In the genomic region with DNA sequence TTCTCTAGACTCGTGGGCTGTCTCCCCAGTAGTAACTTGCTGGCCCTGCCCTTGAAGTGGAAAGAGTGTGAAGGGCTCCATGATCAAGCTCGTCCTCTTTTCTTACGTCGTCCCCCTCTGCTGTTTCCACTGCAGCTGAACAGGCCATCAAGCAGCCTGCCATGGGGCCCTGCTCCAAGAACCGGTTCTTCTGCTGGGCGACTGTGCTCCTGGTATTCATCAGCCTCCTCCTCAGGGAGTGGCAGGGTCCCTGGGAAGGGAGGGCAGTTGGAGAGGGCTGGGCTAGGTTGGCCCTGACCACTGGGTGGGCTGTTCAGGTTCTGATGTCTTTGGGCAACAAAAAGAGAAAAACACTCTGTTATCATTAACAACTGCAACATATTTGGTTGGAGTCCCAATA, we compare ENCODE assay signal across 16 cellular contexts.
DNase-seq lines count a peak whose midpoint lies in the region; ATAC-seq and TF ChIP-seq lines count a peak whose summit lies in the region.
"Had no signal": no experiment of that assay in that cellular context is flagged by ENCODE, and none has a peak within 500 bp of the region (broad histone marks: within the 10 kb centered on the region; RNA-seq: fewer than 3 reads in every experiment).

No MANE protein-coding gene starts in this region.

- H3K9ac ChIP-seq in HCT116 (ENCODE audit: low read length) (no peak overlapping the region), endodermal cell (ENCODE audit: extremely low read depth, low read length, poor library complexity, severe bottlenecking) (no peak overlapping the region)
- H3K9ac ChIP-seq: BLaER1 had no signal

- 0 out of 4 replicates have a peak, but pooled peaks cover 0 to 7% of the 10 kb centered on the region in 2 experiments for H3K4me1 ChIP-seq in HCT116 (ENCODE audit: control insufficient read depth in 1 of 2, insufficient read depth in 2 of 2, low read length in 2 of 2)
- peaks cover 13% of the 10 kb centered on the region for H3K4me1 ChIP-seq in endodermal cell (ENCODE audit: control insufficient read depth, insufficient read depth, low read length)

- H3K27me3 ChIP-seq in HCT116 (ENCODE audit: insufficient read depth, low read length) (peaks cover 6% of the 10 kb centered on the region; the same call in 1 of the 2 replicates), endodermal cell (ENCODE audit: control insufficient read depth, insufficient read depth, low read length, poor library complexity, severe bottlenecking) (no peaks in the 10 kb centered on the region)
- H3K27me3 ChIP-seq: BLaER1 had no signal

- DNase-seq in HCT116 (ENCODE audit: low read depth, low spot score) = no peak
- DNase-seq in endodermal cell = peak; percentile 65
- DNase-seq in mesothelial cell of epicardium (ENCODE audit: low spot score in 2 of 2, unreplicated experiment in 2 of 2) = no peak
- no peak for DNase-seq in type B pancreatic cell (ENCODE audit: extremely low spot score, unreplicated experiment)
- no peak for DNase-seq in GM10248 (ENCODE audit: extremely low spot score)
- DNase-seq in DMS79 (lab: John Stamatoyannopoulos, UW) = no peak
- DNase-seq: CD4-positive, alpha-beta memory T cell; HCEC 1CT; NCI-H1694 treated with DMSO at 0.1 percent for 48 hours; NCI-H2107; NCI-H524 treated with DMSO at 0.1 percent for 48 hours; PC-9; SIG-M5 had no signal

- TF ChIP-seq CTCF in HCT116 (IDR thresholded peaks at IDR 0.05 in 2 of 3, conservative IDR thresholded peaks at IDR 0.05 in 1 of 3; ENCODE audit: borderline replicate concordance in 1 of 3, insufficient read depth in 1 of 3, low read depth in 2 of 3, low read length in 2 of 3) (no peak), endodermal cell (conservative IDR thresholded peaks at IDR 0.05) (no peak), mesothelial cell of epicardium (IDR thresholded peaks at IDR 0.05; ENCODE audit: unreplicated experiment) (no peak), type B pancreatic cell (conservative IDR thresholded peaks at IDR 0.05) (no peak), GM10248 (IDR thresholded peaks at IDR 0.05; ENCODE audit: control extremely low read depth, extremely low read depth, low read depth, missing control alignments) (no peak)

- H3K27ac ChIP-seq in HCT116 (ENCODE audit: low read depth, low read length) (no peak overlapping the region), endodermal cell (ENCODE audit: low read depth, low read length) (no peak overlapping the region)
- H3K27ac ChIP-seq: BLaER1, PC-9, RWPE1 had no signal

- no peaks in the 10 kb centered on the region for H3K9me2 ChIP-seq in HCT116 (ENCODE audit: insufficient read depth)

- H3K4me2 ChIP-seq in HCT116 (ENCODE audit: low read length) = no peak overlapping the region
- H3K4me2 ChIP-seq: BLaER1, PC-9 had no signal

- no peaks in the 10 kb centered on the region for H3K79me2 ChIP-seq in HCT116 (ENCODE audit: insufficient read depth, low read length)

- H3K9me3 ChIP-seq in HCT116 (ENCODE audit: control insufficient read depth in 1 of 2, insufficient read depth in 1 of 2, low read depth in 1 of 2, low read length in 2 of 2) (no peaks in the 10 kb centered on the region), endodermal cell (ENCODE audit: control insufficient read depth, low read length) (no peaks in the 10 kb centered on the region)
- H3K9me3 ChIP-seq: BLaER1 had no signal

- no peaks in the 10 kb centered on the region for H3K36me3 Mint-ChIP-seq in endodermal cell (ENCODE audit: low read depth)
- H3K36me3 Mint-ChIP-seq in mesothelial cell of epicardium = no peaks in the 10 kb centered on the region
- H3K36me3 Mint-ChIP-seq in type B pancreatic cell = no peaks in the 10 kb centered on the region
- H3K36me3 Mint-ChIP-seq: CD4-positive, alpha-beta memory T cell had no signal

- RAD21 ChIA-PET in HCT116 (lab: Charles Lee; ENCODE audit: low non-redundant PET in 1 of 2, low total read pairs in 2 of 2, uncharacterized antibody in 2 of 2, unreplicated experiment in 2 of 2) = no interaction called here

- ATAC-seq in HCT116 = 0 out of 2 replicates have a peak, but pooled peaks have one; percentile 7
- ATAC-seq in HG02642 (IDR thresholded peaks at IDR 0.05; ENCODE audit: poor library complexity, unreplicated experiment) = no peak

- H3K27me3 Mint-ChIP-seq in endodermal cell (ENCODE audit: insufficient read depth) (no peaks in the 10 kb centered on the region), mesothelial cell of epicardium (ENCODE audit: low read depth) (no peaks in the 10 kb centered on the region), type B pancreatic cell (no peaks in the 10 kb centered on the region)

- CTCF ChIA-PET in HCT116 (lab: Charles Lee) = no interaction called here
- CTCF ChIA-PET in GM10248 (lab: Yijun Ruan, JAX) = interaction anchor here (2.3 kb wide), 1 partner anchor 37 kb away, joined by 6 read pairs; no protein-coding TSS in a partner anchor

- H3K4me3 ChIP-seq in HCT116 (replicated peaks in 1 of 2; ENCODE audit: low read depth in 1 of 2, low read length in 2 of 2) (no peak overlapping the region), endodermal cell (ENCODE audit: low read length) (no peak overlapping the region)
- H3K4me3 ChIP-seq: BLaER1, PC-9 had no signal

- no peak overlapping the region for H2AFZ ChIP-seq in HCT116 (ENCODE audit: low read depth, low read length, poor library complexity, severe bottlenecking)
- H2AFZ ChIP-seq: PC-9 had no signal

- H3K27ac Mint-ChIP-seq in endodermal cell (peak overlapping the region; percentile 62), mesothelial cell of epicardium (peak overlapping the region; percentile 57), type B pancreatic cell (peak overlapping the region; percentile 88)
- H3K27ac Mint-ChIP-seq: CD4-positive, alpha-beta memory T cell had no signal

- H4K20me1 ChIP-seq in HCT116 (ENCODE audit: insufficient read depth) = no peaks in the 10 kb centered on the region
- H4K20me1 ChIP-seq: BLaER1 had no signal

- H3K4me1 Mint-ChIP-seq in endodermal cell (peaks cover 39% of the 10 kb centered on the region), mesothelial cell of epicardium (peaks cover 30% of the 10 kb centered on the region), type B pancreatic cell (ENCODE audit: unreplicated experiment) (peaks cover 35% of the 10 kb centered on the region)
- H3K4me1 Mint-ChIP-seq: CD4-positive, alpha-beta memory T cell had no signal

- no peaks in the 10 kb centered on the region for H3K36me3 ChIP-seq in HCT116 (ENCODE audit: control insufficient read depth in 1 of 2, insufficient read depth in 2 of 2, low read length in 2 of 2)
- H3K36me3 ChIP-seq in endodermal cell (ENCODE audit: control insufficient read depth, insufficient read depth, low read length) = no peaks in the 10 kb centered on the region
- H3K36me3 ChIP-seq: BLaER1 had no signal

- H3K4me3 Mint-ChIP-seq in endodermal cell (no peak overlapping the region), mesothelial cell of epicardium (no peak overlapping the region), type B pancreatic cell (peak overlapping the region; percentile 53)
- H3K4me3 Mint-ChIP-seq: CD4-positive, alpha-beta memory T cell had no signal

- TF ChIP-seq RAD21 in HCT116 (IDR thresholded peaks at IDR 0.05; ENCODE audit: low read depth) = no peak

- 83 to 87% methylated on average over 2 to 6 of the region's 6 CpGs for WGBS in endodermal cell (ENCODE audit: insufficient coverage in 1 of 2, insufficient read length in 1 of 2), 2 experiments

- intact Hi-C loops in HCT116 (cut with micrococcal nuclease) = no loop called here

- no peak for TF ChIP-seq POLR2A in HCT116 (IDR thresholded peaks at IDR 0.05; ENCODE audit: borderline replicate concordance, extremely low read depth, insufficient read depth, insufficient read length)

- POLR2A ChIA-PET in HCT116 (lab: Charles Lee) (no interaction called here), GM10248 (lab: Yijun Ruan, JAX) (no interaction called here)

- BruUV-seq in HCT116 (replicated peaks; lab: Mats Ljungman, UMichigan) = no TSS peak

- no peaks in the 10 kb centered on the region for H3K9me3 Mint-ChIP-seq in endodermal cell
- H3K9me3 Mint-ChIP-seq in mesothelial cell of epicardium = no peaks in the 10 kb centered on the region
- H3K9me3 Mint-ChIP-seq in type B pancreatic cell = no peaks in the 10 kb centered on the region
- H3K9me3 Mint-ChIP-seq: CD4-positive, alpha-beta memory T cell had no signal

TF ChIP-seq in HCT116, 20 proteins besides CTCF, POLR2A, EP300 and RAD21:
- no peak for TF ChIP-seq ZFX (IDR thresholded peaks at IDR 0.05)
- no peak for TF ChIP-seq YY1 (IDR thresholded peaks at IDR 0.05; ENCODE audit: extremely low read depth, insufficient replicate concordance, low read depth, low read length)
- TF ChIP-seq POLR2AphosphoS5 (IDR thresholded peaks at IDR 0.05; ENCODE audit: low read depth, low read length) = no peak
- no peak for TF ChIP-seq ZBTB33 (IDR thresholded peaks at IDR 0.05; ENCODE audit: extremely low read depth, insufficient replicate concordance, low read length)
- no peak for TF ChIP-seq EGR1 (IDR thresholded peaks at IDR 0.05; ENCODE audit: low read depth)
- no peak for TF ChIP-seq CEBPB (IDR thresholded peaks at IDR 0.05; ENCODE audit: low read depth)
- no peak for TF ChIP-seq EZH2 (IDR thresholded peaks at IDR 0.05)
- no peak for TF ChIP-seq TCF7L2 (IDR thresholded peaks at IDR 0.05; ENCODE audit: borderline replicate concordance, extremely low read depth, insufficient read depth, insufficient read length)
- TF ChIP-seq CBX3 (IDR thresholded peaks at IDR 0.05; ENCODE audit: low read depth) = no peak
- TF ChIP-seq SP1 (IDR thresholded peaks at IDR 0.05; ENCODE audit: low read depth) = no peak
- no peak for TF ChIP-seq FOSL1 (IDR thresholded peaks at IDR 0.05; ENCODE audit: low read depth)
- TF ChIP-seq, protein P1, sequence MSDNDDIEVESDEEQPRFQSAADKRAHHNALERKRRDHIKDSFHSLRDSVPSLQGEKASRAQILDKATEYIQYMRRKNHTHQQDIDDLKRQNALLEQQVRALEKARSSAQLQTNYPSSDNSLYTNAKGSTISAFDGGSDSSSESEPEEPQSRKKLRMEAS (IDR thresholded peaks at IDR 0.05) = no peak
